In genomic region chr1:91784191-91784590, GRCh38 we compare ENCODE assay signal across 18 cellular contexts.
DNase-seq lines count a peak whose midpoint lies in the region; ATAC-seq and TF ChIP-seq lines count a peak whose summit lies in the region.
"Had no signal": no experiment of that assay in that cellular context is flagged by ENCODE, and none has a peak within 500 bp of the region (broad histone marks: within the 10 kb centered on the region; RNA-seq: fewer than 3 reads in every experiment).

No MANE protein-coding gene starts in this region.

- no peaks in the 10 kb centered on the region for H3K27me3 ChIP-seq in heart right ventricle

- intact Hi-C loops in heart right ventricle (cut with DNase I) = loop anchor here in 1 of 10 donors (10.0 kb wide), 1 partner anchor 249 kb away; no protein-coding TSS in a partner anchor
- intact Hi-C loops in left ventricle myocardium superior (cut with micrococcal nuclease) = no loop called here
- intact Hi-C loops in mucosa of descending colon (cut with DNase I, micrococcal nuclease) = no loop called here

- peaks cover 3 to 6% (median 5%) of the 10 kb centered on the region in 3 donors for H3K27me3 Mint-ChIP-seq in immature natural killer cell (ENCODE audit: low read depth in 3 of 3)
- H3K27me3 Mint-ChIP-seq: central memory CD8-positive, alpha-beta T cell; T-cell had no signal

- no peak for ATAC-seq in heart right ventricle
- no peak for ATAC-seq in left ventricle myocardium superior
- ATAC-seq in HG03159 (IDR thresholded peaks at IDR 0.05; ENCODE audit: unreplicated experiment) = peak; percentile 45
- no peak for ATAC-seq in GM18520 (IDR thresholded peaks at IDR 0.05; ENCODE audit: unreplicated experiment)
- ATAC-seq in mucosa of descending colon = no peak
- ATAC-seq in GM21526 (IDR thresholded peaks at IDR 0.05; ENCODE audit: low FRiP score, unreplicated experiment) = no peak
- ATAC-seq: CD8-positive, alpha-beta T cell; T-cell had no signal

- DNase-seq in heart right ventricle (no peak), left ventricle myocardium superior (no peak), immature natural killer cell (no peak), mucosa of descending colon (no peak)
- DNase-seq in activated effector memory CD4-positive, alpha-beta T cell treated with Interleukin-2 at 50 U/mL for 16 hours = no peak
- DNase-seq: 8988T; activated T-cell treated with anti-CD3 and anti-CD28 coated beads for 4 hours; CD8-positive, alpha-beta T cell; HFFc6; Karpas-422; NCI-H187 treated with DMSO at 0.1 percent for 48 hours; RPMI8226; stimulated activated CD4-positive, alpha-beta T cell treated with anti-CD3 and anti-CD28 coated beads, Interleukin-2, amount 100 ng/mL, for 48 hours; T-cell had no signal

- whole genome bisulfite sequencing in heart right ventricle, 2 donors = 91 to 97% methylated on average over 3 of the region's 3 CpGs

- H3K4me3 ChIP-seq in heart right ventricle (no peak overlapping the region), mucosa of descending colon (no peak overlapping the region)

- H3K4me1 Mint-ChIP-seq in immature natural killer cell = peaks cover 86 to 87% of the 10 kb centered on the region in 2 donors

- H3K27ac Mint-ChIP-seq in immature natural killer cell = peak overlapping the region in 5 of 6 donors; percentile 22 to 77 (median 69)
- H3K27ac Mint-ChIP-seq: CD8-positive, alpha-beta T cell; T-cell had no signal

- H3K9me3 ChIP-seq in heart right ventricle (no peaks in the 10 kb centered on the region), mucosa of descending colon (no peaks in the 10 kb centered on the region)

- H3K36me3 ChIP-seq in heart right ventricle = no peaks in the 10 kb centered on the region
- H3K36me3 ChIP-seq in mucosa of descending colon (ENCODE audit: low read depth) = no peaks in the 10 kb centered on the region

- H3K27ac ChIP-seq in heart right ventricle = peak overlapping the region in 6 of 10 donors; percentile 33 to 64 (median 56)

- TF ChIP-seq CTCF in heart right ventricle (IDR thresholded peaks at IDR 0.05) (no peak), mucosa of descending colon (IDR thresholded peaks at IDR 0.05) (no peak)

- H3K4me1 ChIP-seq in heart right ventricle (peaks cover 0 to 72% (median 57%) of the 10 kb centered on the region in 9 donors), mucosa of descending colon (ENCODE audit: low read depth) (no peaks in the 10 kb centered on the region)

- peaks cover 25 to 42% (median 37%) of the 10 kb centered on the region in 3 donors for H3K36me3 Mint-ChIP-seq in immature natural killer cell

- H3K9me3 Mint-ChIP-seq in immature natural killer cell = no peaks in the 10 kb centered on the region
- H3K9me3 Mint-ChIP-seq: CD8-positive, alpha-beta T cell; central memory CD8-positive, alpha-beta T cell; HFFc6; T-cell had no signal

- H3K4me3 Mint-ChIP-seq in immature natural killer cell = peak overlapping the region in 1 of 5 donors; percentile 56
- H3K4me3 Mint-ChIP-seq: CD8-positive, alpha-beta T cell; central memory CD8-positive, alpha-beta T cell; T-cell had no signal
